11 cellular contexts compared by ENCODE assay signal in the genomic region with DNA sequence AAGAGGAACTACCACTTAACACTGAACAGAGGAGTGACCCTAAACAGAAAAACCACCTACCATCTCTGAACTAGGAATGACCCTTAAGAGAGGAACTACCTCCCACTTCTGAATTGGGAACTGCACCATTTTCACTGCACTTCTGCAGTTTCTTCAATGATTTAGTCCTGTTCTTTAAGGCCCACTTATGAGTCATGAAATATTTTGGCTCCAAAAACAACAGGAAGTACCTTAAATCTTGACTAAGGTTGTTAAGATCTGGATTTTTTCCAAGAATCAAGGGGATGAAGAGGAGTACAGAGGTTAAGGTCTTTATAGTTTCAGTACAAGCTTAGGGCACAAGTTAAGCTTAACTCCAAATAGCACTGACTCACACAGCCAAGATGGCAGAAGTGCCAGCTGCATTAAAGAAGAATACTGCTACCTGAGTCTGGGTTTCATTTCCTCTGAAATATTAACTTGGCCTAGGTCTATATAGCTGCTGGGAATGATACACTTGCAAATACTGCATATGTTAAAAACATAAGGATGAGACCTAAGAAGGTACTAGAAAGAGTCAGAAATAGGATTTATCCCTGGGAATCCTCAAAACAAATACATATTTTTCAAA. TPM values are rescaled to one million over a fixed set of nuclear protein-coding genes. Genes with fewer than 3 reads are reported as not detected.
A peak's percentile ranks its signal among the peaks of the same experiment; 100 is the strongest.
DNase-seq lines count a peak whose midpoint lies in the region; TF ChIP-seq lines count a peak whose summit lies in the region.
"Had no signal": no experiment of that assay in that cellular context is flagged by ENCODE, and none has a peak within 500 bp of the region (broad histone marks: within the 10 kb centered on the region; RNA-seq: fewer than 3 reads in every experiment).

No MANE protein-coding gene starts in this region.

- in situ Hi-C loops in astrocyte of the cerebellum (cut with HindIII; ENCODE audit: low sequenced_read_pairs) = loop anchor here (5.0 kb wide), 1 partner anchor 92 kb away; no protein-coding TSS in a partner anchor

- no peaks in the 10 kb centered on the region for H3K9me3 ChIP-seq in Peyer's patch
- no peaks in the 10 kb centered on the region for H3K9me3 ChIP-seq in testis
- H3K9me3 ChIP-seq: SJSA1, transverse colon had no signal

- H3K4me3 ChIP-seq in astrocyte of the cerebellum (ENCODE audit: low read depth, low read length) = no peak overlapping the region
- H3K4me3 ChIP-seq in Peyer's patch = no peak overlapping the region
- no peak overlapping the region for H3K4me3 ChIP-seq in testis
- H3K4me3 ChIP-seq: SJSA1, transverse colon had no signal

- H3K4me1 ChIP-seq in Peyer's patch (peaks cover 0 to 36% (median 0%) of the 10 kb centered on the region in 4 donors), testis (peaks cover 6% of the 10 kb centered on the region)

- H3K27me3 ChIP-seq in Peyer's patch = no peaks in the 10 kb centered on the region
- H3K27me3 ChIP-seq in testis = no peaks in the 10 kb centered on the region
- H3K27me3 ChIP-seq: SJSA1, transverse colon had no signal

- DNase-seq in Daoy (ENCODE audit: low read depth) = peak; percentile 68
- peak; percentile 96 for DNase-seq in MV-4-11 (lab: John Stamatoyannopoulos, UW)
- peak; percentile 54 for DNase-seq in astrocyte of the cerebellum (ENCODE audit: low read depth)
- DNase-seq in medulla oblongata (ENCODE audit: extremely low spot score) = peak; percentile 19
- DNase-seq in Peyer's patch = no peak
- DNase-seq in HK-2 (ENCODE audit: unreplicated experiment) = no peak
- no peak for DNase-seq in stimulated activated CD4-positive, alpha-beta T cell treated with anti-CD3 and anti-CD28 coated beads, Interleukin-4, amount 100 ng/mL, for 24 hours
- DNase-seq in testis = no peak
- DNase-seq: NCI-H187 treated with DMSO at 0.1 percent for 48 hours, transverse colon had no signal

- intact Hi-C loops in testis (cut with DNase I; ENCODE audit: low total_unique reads) = no loop called here

- no peak for TF ChIP-seq POLR2A in Peyer's patch (IDR thresholded peaks at IDR 0.05)
- no peak for TF ChIP-seq POLR2A in testis (IDR thresholded peaks at IDR 0.05)

- TF ChIP-seq CTCF in astrocyte of the cerebellum (IDR thresholded peaks at IDR 0.05; ENCODE audit: low read depth, low read length, missing control alignments) = no peak
- no peak for TF ChIP-seq CTCF in Peyer's patch (IDR thresholded peaks at IDR 0.05)
- TF ChIP-seq CTCF in testis (IDR thresholded peaks at IDR 0.05) = no peak

- H3K27ac ChIP-seq in Peyer's patch (no peak overlapping the region), testis (no peak overlapping the region)
- H3K27ac ChIP-seq: SJSA1, transverse colon had no signal

- H3K36me3 ChIP-seq in Peyer's patch (peaks cover 0 to 14% (median 0%) of the 10 kb centered on the region in 3 donors), testis (ENCODE audit: low read depth, missing control alignments) (no peaks in the 10 kb centered on the region)

RNA-seq across cellular contexts. Expression of a gene that starts 4.2 kb away (rescaled TPM):
- total RNA-seq in Daoy (2014; rRNA removed; shearing (Covaris generic)) = 132 and 135 TPM in 2 replicates
- total RNA-seq in Peyer's patch (100 to 1,000 TPM; 102 to 208 (median 161) TPM), testis (100 to 1,000 TPM; 393 to 628 TPM)
- 291 TPM for polyA plus RNA-seq in testis (ENCODE audit: insufficient read depth, low read depth, low replicate concordance)

RNA-seq across cellular contexts. Expression of a gene that starts 4.7 kb away (rescaled TPM):
- 27.1 and 27.8 TPM in 2 replicates for total RNA-seq in Daoy (2014; rRNA removed; shearing (Covaris generic))
- total RNA-seq in Peyer's patch = 10 to 100 TPM; 11.6 to 18.2 (median 15.8) TPM
- total RNA-seq in testis = 10 to 100 TPM; 22.5 to 27.6 TPM
- 30.3 TPM for polyA plus RNA-seq in testis (ENCODE audit: insufficient read depth, low read depth, low replicate concordance)

Comparison
In these comparisons a context has a peak if more than half of its experiments do, and no peak if none do; other contexts are left out.
1. DNase-seq: peak in Daoy (single experiment), MV-4-11 (single experiment), astrocyte of the cerebellum (single experiment) and medulla oblongata (single experiment); none in Peyer's patch (0 of 3), HK-2 (single experiment), stimulated activated CD4-positive, alpha-beta T cell treated with anti-CD3 and anti-CD28 coated beads, Interleukin-4, amount 100 ng/mL, for 24 hours (single experiment) and testis (single experiment).